ENCODE assay signal across 1 cellular context in the genomic region with DNA sequence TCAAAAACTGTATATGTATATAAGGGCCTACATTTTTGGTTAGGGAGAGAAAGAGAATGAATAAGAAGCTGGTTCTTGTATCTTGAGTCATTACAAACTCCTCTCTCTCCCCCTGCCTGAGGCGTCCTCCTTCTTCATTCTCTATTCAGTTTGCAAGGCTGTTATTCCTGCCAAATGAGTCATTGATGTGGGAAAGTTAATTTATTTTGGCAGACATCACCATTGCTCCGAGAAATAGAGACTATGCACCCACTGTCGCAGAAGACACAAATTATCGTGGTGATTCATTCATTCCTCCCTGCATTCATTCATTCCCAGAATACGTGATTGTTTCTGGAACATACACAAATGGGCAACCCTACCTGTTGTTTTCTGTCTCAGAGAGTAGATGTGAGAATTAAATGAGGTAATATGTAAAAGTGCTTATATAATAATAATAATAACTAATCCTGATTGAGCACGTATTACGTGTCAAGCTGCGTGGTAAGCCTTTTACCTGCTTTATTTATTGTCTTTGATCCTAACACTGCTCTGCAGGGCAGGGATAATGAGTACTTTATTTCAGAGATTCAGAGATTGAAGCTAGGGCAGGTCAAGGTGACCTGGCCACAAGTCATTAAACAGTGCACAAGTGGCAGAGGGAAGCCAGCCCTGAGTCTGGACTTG.
TF ChIP-seq lines count a peak whose summit lies in the region.

No MANE protein-coding gene starts in this region.

TF ChIP-seq in SK-N-SH, 30 proteins besides CTCF, POLR2A, EP300 and RAD21 (continued from another document):
- TF ChIP-seq MEF2A (IDR thresholded peaks at IDR 0.05; ENCODE audit: borderline replicate concordance, low read depth) = peak; percentile 34; the same call in 1 of the 2 replicates
TF ChIP-seq in SK-N-SH: peak in this region for 7.
